8 cellular contexts compared by ENCODE assay signal in genomic region chr1:19391596-19391981, GRCh38.
DNase-seq lines count a peak whose midpoint lies in the region; ATAC-seq, FAIRE-seq and TF ChIP-seq lines count a peak whose summit lies in the region.

No MANE protein-coding gene starts in this region.

- no peak for FAIRE-seq in H54 (lab: Jason Lieb, UNC)

- H3K27ac Mint-ChIP-seq in osteocyte (ENCODE audit: unreplicated experiment): peak overlapping the region; percentile 95

- TF ChIP-seq POLR2A in H54 (IDR thresholded peaks at IDR 0.05; ENCODE audit: low read depth, low read length): no peak

- H3K4me1 ChIP-seq in BLaER1 treated with 17β-estradiol and CSF1 and Interleukin-3, amounts not matched to agents 10 nM and 100 nM: peaks cover 86 to 97% (median 94%) of the 10 kb centered on the region in 10 experiments

- H3K27me3 ChIP-seq in BLaER1 treated with 17β-estradiol and CSF1 and Interleukin-3, amounts not matched to agents 10 nM and 100 nM: no peaks in the 10 kb centered on the region

- ATAC-seq in HG02642 (IDR thresholded peaks at IDR 0.05; ENCODE audit: poor library complexity, unreplicated experiment): no peak
- ATAC-seq in HG03025 (IDR thresholded peaks at IDR 0.05; ENCODE audit: low FRiP score, unreplicated experiment): no peak

- H4K20me1 ChIP-seq in BLaER1 treated with 17β-estradiol and CSF1 and Interleukin-3, amounts not matched to agents 10 nM and 100 nM: peaks cover 76 to 100% (median 100%) of the 10 kb centered on the region in 11 experiments

- TF ChIP-seq CTCF in osteocyte (IDR thresholded peaks at IDR 0.05): no peak

- peak overlapping the region in 9 of 10 experiments; percentile 4 to 57 (median 41); a peak in 11 of 20 replicates for H3K4me3 ChIP-seq in BLaER1 treated with 17β-estradiol and CSF1 and Interleukin-3, amounts not matched to agents 10 nM and 100 nM
- H3K4me3 ChIP-seq in Jurkat, Clone E6-1 (ENCODE audit: low read length): peak overlapping the region; percentile 28

- peaks cover 4% of the 10 kb centered on the region for H3K36me3 Mint-ChIP-seq in osteocyte (ENCODE audit: unreplicated experiment)

- H3K4me2 ChIP-seq in BLaER1 treated with 17β-estradiol and CSF1 and Interleukin-3, amounts not matched to agents 10 nM and 100 nM: peak overlapping the region; percentile 83 to 98 (median 94)

- no peak for DNase-seq in Jurkat, Clone E6-1 (ENCODE audit: low read depth, low spot score)
- DNase-seq in osteocyte (ENCODE audit: extremely low spot score, unreplicated experiment) (no peak), HT-29 (ENCODE audit: low spot score) (no peak), H54 (ENCODE audit: insufficient read length, low spot score) (no peak)

- no peaks in the 10 kb centered on the region for H3K27me3 Mint-ChIP-seq in osteocyte (ENCODE audit: unreplicated experiment)

- H3K9me3 ChIP-seq in BLaER1 treated with 17β-estradiol and CSF1 and Interleukin-3, amounts not matched to agents 10 nM and 100 nM (replicated peaks in 1 of 11): no peaks in the 10 kb centered on the region

- no peak overlapping the region for H3K4me3 Mint-ChIP-seq in osteocyte (ENCODE audit: unreplicated experiment)

- H3K9me3 Mint-ChIP-seq in osteocyte (ENCODE audit: unreplicated experiment): no peaks in the 10 kb centered on the region

- peak overlapping the region; percentile 46 to 82 (median 71); a peak in 21 of 22 replicates for H3K9ac ChIP-seq in BLaER1 treated with 17β-estradiol and CSF1 and Interleukin-3, amounts not matched to agents 10 nM and 100 nM

- H3K36me3 ChIP-seq in BLaER1 treated with 17β-estradiol and CSF1 and Interleukin-3, amounts not matched to agents 10 nM and 100 nM: peaks cover 0 to 42% (median 14%) of the 10 kb centered on the region in 11 experiments; a peak in 14 of 22 replicates

- peak overlapping the region; percentile 48 to 78 (median 71); a peak in 21 of 22 replicates for H3K27ac ChIP-seq in BLaER1 treated with 17β-estradiol and CSF1 and Interleukin-3, amounts not matched to agents 10 nM and 100 nM
- H3K27ac ChIP-seq in cingulate gyrus (ENCODE audit: low read depth, low read length): peak overlapping the region; percentile 54

- peaks cover 72% of the 10 kb centered on the region for H3K4me1 Mint-ChIP-seq in osteocyte (ENCODE audit: unreplicated experiment)
